ENCODE assay signal across 25 cellular contexts in the genomic region with DNA sequence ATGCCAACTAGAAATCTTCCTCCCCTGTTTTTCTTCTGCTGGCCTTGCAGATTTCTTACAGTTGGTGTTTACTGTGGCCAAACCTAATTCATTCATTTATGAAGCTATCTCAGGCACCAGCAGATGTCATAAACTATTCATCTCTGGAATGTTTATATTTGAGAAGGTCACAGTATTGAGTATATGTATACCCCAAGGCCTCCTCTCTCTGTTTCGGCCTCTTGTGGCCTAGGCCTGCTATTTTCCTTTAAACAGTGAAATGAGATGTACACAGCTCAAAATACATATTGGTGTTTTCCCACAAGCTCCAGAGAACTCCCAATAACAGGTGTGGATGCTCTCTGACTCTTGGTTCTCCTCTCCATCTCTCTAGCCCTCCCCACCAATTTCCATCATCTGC.
DNase-seq lines count a peak whose midpoint lies in the region; ATAC-seq, FAIRE-seq and TF ChIP-seq lines count a peak whose summit lies in the region.
"Had no signal": no experiment of that assay in that cellular context is flagged by ENCODE, and none has a peak within 500 bp of the region (broad histone marks: within the 10 kb centered on the region; RNA-seq: fewer than 3 reads in every experiment).

No MANE protein-coding gene starts in this region.

- no peak overlapping the region for H3K4me3 ChIP-seq in GM12865 (ENCODE audit: low read depth, low read length)
- no peak overlapping the region for H3K4me3 ChIP-seq in adrenal gland
- H3K4me3 ChIP-seq: BLaER1 treated with 17β-estradiol and CSF1 and Interleukin-3, amounts not matched to agents 10 nM and 100 nM; esophagus muscularis mucosa; MG63 had no signal

- H3K9me3 Mint-ChIP-seq in activated naive CD4-positive, alpha-beta T cell treated with anti-CD3 and anti-CD28 coated beads, Interleukin-2, amount 50 U/mL, for 72 hours: no peaks in the 10 kb centered on the region
- H3K9me3 Mint-ChIP-seq: activated T-helper 1 cell treated with anti-CD3 and anti-CD28 coated beads, Interleukin-12 subunit alpha, Interleukin-12 subunit beta, Interleukin-2, Interleukin-4 antibody, amounts not matched to agents 30 ng/mL and 10 ng/mL and 1 ng/mL, durations not matched to agents 14 hours and 24 hours and 36 hours; T-cell; type B pancreatic cell had no signal

- no peaks in the 10 kb centered on the region for H3K27me3 ChIP-seq in adrenal gland
- H3K27me3 ChIP-seq: BLaER1 treated with 17β-estradiol and CSF1 and Interleukin-3, amounts not matched to agents 10 nM and 100 nM; MG63 had no signal

- TF ChIP-seq CTCF in GM12865 (IDR thresholded peaks at IDR 0.05; ENCODE audit: insufficient read depth, low read depth, low read length, missing control alignments): peak; percentile 8
- no peak for TF ChIP-seq CTCF in D721Med (IDR thresholded peaks at IDR 0.05; ENCODE audit: insufficient read depth, missing control alignments)
- no peak for TF ChIP-seq CTCF in adrenal gland (IDR thresholded peaks at IDR 0.05)

- H3K9me3 ChIP-seq in adrenal gland (replicated peaks in 1 of 3): no peaks in the 10 kb centered on the region
- H3K9me3 ChIP-seq: BLaER1 treated with 17β-estradiol and CSF1 and Interleukin-3, amounts not matched to agents 10 nM and 100 nM; esophagus muscularis mucosa; MG63 had no signal

- WGBS in adrenal gland, 4 donors: 54 to 83% (median 67%) methylated on average over 1 of the region's 1 CpG

- no peak overlapping the region for H3K27ac Mint-ChIP-seq in activated naive CD4-positive, alpha-beta T cell treated with anti-CD3 and anti-CD28 coated beads, Interleukin-2, amount 50 U/mL, for 72 hours
- H3K27ac Mint-ChIP-seq: activated CD8-positive, alpha-beta T cell treated with anti-CD3 and anti-CD28 coated beads, Interleukin-2, amount 10 ng/mL, durations not matched to agents 7 days and 5 days; activated T-helper 1 cell treated with anti-CD3 and anti-CD28 coated beads, Interleukin-12 subunit alpha, Interleukin-12 subunit beta, Interleukin-2, Interleukin-4 antibody, amounts not matched to agents 30 ng/mL and 10 ng/mL and 1 ng/mL, durations not matched to agents 14 hours and 24 hours and 36 hours; T-cell; type B pancreatic cell had no signal

- ATAC-seq in GM19395 (IDR thresholded peaks at IDR 0.05; ENCODE audit: unreplicated experiment) (peak; percentile 72), HG02642 (IDR thresholded peaks at IDR 0.05; ENCODE audit: poor library complexity, unreplicated experiment) (peak; percentile 72), HG03439 (IDR thresholded peaks at IDR 0.05; ENCODE audit: unreplicated experiment) (peak; percentile 75)
- no peak for ATAC-seq in activated naive CD4-positive, alpha-beta T cell treated with anti-CD3 and anti-CD28 coated beads, Interleukin-2, amount 50 U/mL, for 72 hours
- ATAC-seq: activated CD8-positive, alpha-beta T cell treated with anti-CD3 and anti-CD28 coated beads, Interleukin-2, amount 10 ng/mL, durations not matched to agents 7 days and 5 days; Right ventricle myocardium inferior; stimulated activated naive CD8-positive, alpha-beta T cell treated with anti-CD3 and anti-CD28 coated beads, Interleukin-15, Interleukin-2, amounts not matched to agents 100 U/mL and 50 U/mL, for 24 hours; T-cell had no signal

- H3K36me3 ChIP-seq in adrenal gland (replicated peaks in 1 of 2): no peaks in the 10 kb centered on the region
- H3K36me3 ChIP-seq: BLaER1 treated with 17β-estradiol and CSF1 and Interleukin-3, amounts not matched to agents 10 nM and 100 nM; esophagus muscularis mucosa; MG63 had no signal

- H3K27ac ChIP-seq in adrenal gland: peak overlapping the region in 1 of 5 donors; percentile 41
- H3K27ac ChIP-seq: BLaER1 treated with 17β-estradiol and CSF1 and Interleukin-3, amounts not matched to agents 10 nM and 100 nM; esophagus muscularis mucosa; VCaP had no signal

- intact Hi-C loops in adrenal gland (cut with DNase I): no loop called here

- no peaks in the 10 kb centered on the region for H3K36me3 Mint-ChIP-seq in activated naive CD4-positive, alpha-beta T cell treated with anti-CD3 and anti-CD28 coated beads, Interleukin-2, amount 50 U/mL, for 72 hours
- H3K36me3 Mint-ChIP-seq: T-cell, type B pancreatic cell had no signal

- FAIRE-seq in D721Med (lab: Jason Lieb, UNC): no peak
- FAIRE-seq: A204.1 had no signal

- DNase-seq in GM12865 (ENCODE audit: low read depth) (peak; percentile 64), D721Med (ENCODE audit: insufficient read length, low spot score) (no peak), adrenal gland (no peak), NCI-H2171 treated with DMSO at 0.1 percent for 48 hours (lab: John Stamatoyannopoulos, UW) (no peak)
- no peak for DNase-seq in activated naive CD4-positive, alpha-beta T cell treated with anti-CD3 and anti-CD28 coated beads, Interleukin-2, amount 50 U/mL, for 72 hours (ENCODE audit: low spot score in 2 of 2)
- DNase-seq: activated CD8-positive, alpha-beta T cell treated with anti-CD3 and anti-CD28 coated beads, Interleukin-2, amount 10 ng/mL, durations not matched to agents 7 days and 5 days; caudate nucleus; DMS 273 treated with DMSO at 0.1 percent for 48 hours; effector CD4-positive, alpha-beta T cell; MG63; NCI-H187; NCI-H446; nucleus accumbens; stimulated activated naive CD8-positive, alpha-beta T cell treated with anti-CD3 and anti-CD28 coated beads, Interleukin-15, Interleukin-2, amounts not matched to agents 100 U/mL and 50 U/mL, for 24 hours; T-cell had no signal

- no peak for TF ChIP-seq POLR2A in adrenal gland (IDR thresholded peaks at IDR 0.05)

- no peaks in the 10 kb centered on the region for H3K4me1 ChIP-seq in adrenal gland (replicated peaks in 1 of 2)
- H3K4me1 ChIP-seq: esophagus muscularis mucosa had no signal

Comparison
In these comparisons a context has a peak if more than half of its experiments do, and no peak if none do; other contexts are left out.
1. ATAC-seq: peak in GM19395 (single experiment), HG02642 (single experiment) and HG03439 (single experiment); none in activated naive CD4-positive, alpha-beta T cell treated with anti-CD3 and anti-CD28 coated beads, Interleukin-2, amount 50 U/mL, for 72 hours (0 of 2).